1 cellular context compared by ENCODE assay signal in genomic region chr4:1027219-1027915, GRCh38.
TF ChIP-seq lines count a peak whose summit lies in the region.

No MANE protein-coding gene starts in this region.

TF ChIP-seq in K562, 482 proteins besides CTCF, POLR2A, EP300 and RAD21:
- TF ChIP-seq POLR2AphosphoS2 (IDR thresholded peaks at IDR 0.05; ENCODE audit: low read length) (0 out of 2 replicates have a peak, but pooled peaks have one; percentile 50), KDM5B (IDR thresholded peaks at IDR 0.05; ENCODE audit: insufficient replicate concordance, low read depth, low read length) (no peak), POLR2G (IDR thresholded peaks at IDR 0.05; ENCODE audit: low read depth, low read length) (peak; percentile 74), SRSF9 (IDR thresholded peaks at IDR 0.05; ENCODE audit: borderline replicate concordance, low read depth, low read length) (no peak), HDAC8 (tag; IDR thresholded peaks at IDR 0.05) (no peak), HOMEZ (CRISPR knock-in tag; IDR thresholded peaks at IDR 0.05) (no peak)
- TF ChIP-seq, protein P1, sequence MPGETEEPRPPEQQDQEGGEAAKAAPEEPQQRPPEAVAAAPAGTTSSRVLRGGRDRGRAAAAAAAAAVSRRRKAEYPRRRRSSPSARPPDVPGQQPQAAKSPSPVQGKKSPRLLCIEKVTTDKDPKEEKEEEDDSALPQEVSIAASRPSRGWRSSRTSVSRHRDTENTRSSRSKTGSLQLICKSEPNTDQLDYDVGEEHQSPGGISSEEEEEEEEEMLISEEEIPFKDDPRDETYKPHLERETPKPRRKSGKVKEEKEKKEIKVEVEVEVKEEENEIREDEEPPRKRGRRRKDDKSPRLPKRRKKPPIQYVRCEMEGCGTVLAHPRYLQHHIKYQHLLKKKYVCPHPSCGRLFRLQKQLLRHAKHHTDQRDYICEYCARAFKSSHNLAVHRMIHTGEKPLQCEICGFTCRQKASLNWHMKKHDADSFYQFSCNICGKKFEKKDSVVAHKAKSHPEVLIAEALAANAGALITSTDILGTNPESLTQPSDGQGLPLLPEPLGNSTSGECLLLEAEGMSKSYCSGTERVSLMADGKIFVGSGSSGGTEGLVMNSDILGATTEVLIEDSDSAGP (CRISPR knock-in tag; IDR thresholded peaks at IDR 0.05): no peak
- TF ChIP-seq, protein P2, sequence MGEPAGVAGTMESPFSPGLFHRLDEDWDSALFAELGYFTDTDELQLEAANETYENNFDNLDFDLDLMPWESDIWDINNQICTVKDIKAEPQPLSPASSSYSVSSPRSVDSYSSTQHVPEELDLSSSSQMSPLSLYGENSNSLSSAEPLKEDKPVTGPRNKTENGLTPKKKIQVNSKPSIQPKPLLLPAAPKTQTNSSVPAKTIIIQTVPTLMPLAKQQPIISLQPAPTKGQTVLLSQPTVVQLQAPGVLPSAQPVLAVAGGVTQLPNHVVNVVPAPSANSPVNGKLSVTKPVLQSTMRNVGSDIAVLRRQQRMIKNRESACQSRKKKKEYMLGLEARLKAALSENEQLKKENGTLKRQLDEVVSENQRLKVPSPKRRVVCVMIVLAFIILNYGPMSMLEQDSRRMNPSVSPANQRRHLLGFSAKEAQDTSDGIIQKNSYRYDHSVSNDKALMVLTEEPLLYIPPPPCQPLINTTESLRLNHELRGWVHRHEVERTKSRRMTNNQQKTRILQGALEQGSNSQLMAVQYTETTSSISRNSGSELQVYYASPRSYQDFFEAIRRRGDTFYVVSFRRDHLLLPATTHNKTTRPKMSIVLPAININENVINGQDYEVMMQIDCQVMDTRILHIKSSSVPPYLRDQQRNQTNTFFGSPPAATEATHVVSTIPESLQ (CRISPR knock-in tag; IDR thresholded peaks at IDR 0.05): no peak
